8 cellular contexts compared by ENCODE assay signal in the genomic region with DNA sequence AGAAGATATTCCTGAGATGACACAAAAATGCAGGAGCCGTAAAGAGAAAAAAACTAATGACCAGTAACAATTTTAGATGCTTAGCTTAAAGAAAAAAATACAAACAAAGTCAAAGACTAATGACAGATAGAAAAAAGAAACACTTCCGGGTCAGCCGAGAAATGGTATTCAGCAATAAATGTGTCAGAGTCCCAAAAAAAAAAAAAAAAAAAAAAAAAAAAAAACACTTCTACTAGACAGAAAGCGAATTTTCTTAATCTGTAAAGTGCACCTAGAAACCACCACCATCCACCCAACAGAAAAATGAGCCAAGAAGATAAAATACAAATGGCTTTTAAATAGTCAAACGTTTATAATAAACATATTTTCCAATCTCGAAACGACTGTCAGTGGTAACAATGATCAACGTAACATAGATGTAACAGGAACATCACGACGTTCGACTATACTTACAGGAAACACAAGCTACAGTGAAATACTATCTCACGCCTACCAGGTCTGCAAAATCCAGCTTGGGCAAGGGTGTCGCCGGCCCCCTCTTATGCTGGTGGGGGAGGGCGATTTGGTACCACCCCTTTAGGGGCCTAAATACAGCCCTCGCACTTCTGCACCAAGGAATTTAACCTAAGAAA. TPM values are rescaled to one million over a fixed set of nuclear protein-coding genes. Genes with fewer than 3 reads are reported as not detected.
A peak's percentile ranks its signal among the peaks of the same experiment; 100 is the strongest.
DNase-seq lines count a peak whose midpoint lies in the region; ATAC-seq, FAIRE-seq and TF ChIP-seq lines count a peak whose summit lies in the region.

No MANE protein-coding gene starts in this region.

- intact Hi-C loops in stomach (cut with DNase I; ENCODE audit: low total_unique reads), result no loop called here

- H3K36me3 Mint-ChIP-seq in activated T-helper 17 cell treated with anti-CD3 and anti-CD28 coated beads, Interleukin-2, amount 50 U/mL, for 72 hours (ENCODE audit: low read depth), result peaks cover 56% of the 10 kb centered on the region

- no peaks in the 10 kb centered on the region for H3K27me3 Mint-ChIP-seq in activated T-helper 17 cell treated with anti-CD3 and anti-CD28 coated beads, Interleukin-2, amount 50 U/mL, for 72 hours

- no peaks in the 10 kb centered on the region for H3K9me3 ChIP-seq in iPS-15b (ENCODE audit: control insufficient read depth, insufficient read depth, low read length)
- no peaks in the 10 kb centered on the region for H3K9me3 ChIP-seq in stomach

- no peaks in the 10 kb centered on the region for H3K9me3 Mint-ChIP-seq in activated T-helper 17 cell treated with anti-CD3 and anti-CD28 coated beads, Interleukin-2, amount 50 U/mL, for 72 hours

- peaks cover 7% of the 10 kb centered on the region for H3K36me3 ChIP-seq in iPS-15b (ENCODE audit: control insufficient read depth, insufficient read depth, low read length)
- H3K36me3 ChIP-seq in stomach, result peaks cover 0 to 32% (median 18%) of the 10 kb centered on the region in 4 donors

- 3 to 9% (median 8%) methylated on average over 15 to 16 of the region's 16 CpGs for WGBS in stomach, 5 donors

- H3K4me1 Mint-ChIP-seq in activated T-helper 17 cell treated with anti-CD3 and anti-CD28 coated beads, Interleukin-2, amount 50 U/mL, for 72 hours, result peaks cover 6% of the 10 kb centered on the region

- TF ChIP-seq POLR2A in stomach (IDR thresholded peaks at IDR 0.05), result no peak

- DNase-seq in AG09309 (ENCODE audit: low read depth), result no peak
- DNase-seq in HTR-8/SVneo (ENCODE audit: insufficient read length, low spot score), result no peak
- DNase-seq in stomach, result no peak
- DNase-seq in GM03348 (ENCODE audit: low spot score), result no peak
- no peak for DNase-seq in GDM1 (lab: John Stamatoyannopoulos, UW)

- H3K27ac ChIP-seq in stomach, result peak overlapping the region; percentile 45 to 97 (median 96)

- peak; percentile 28 for ATAC-seq in activated T-helper 17 cell treated with anti-CD3 and anti-CD28 coated beads, Interleukin-2, amount 50 U/mL, for 72 hours (replicated peaks)
- ATAC-seq in GM19023 (IDR thresholded peaks at IDR 0.05; ENCODE audit: unreplicated experiment), result no peak

- peak overlapping the region; percentile 98 for H3K4me3 Mint-ChIP-seq in activated T-helper 17 cell treated with anti-CD3 and anti-CD28 coated beads, Interleukin-2, amount 50 U/mL, for 72 hours

- H3K27ac Mint-ChIP-seq in activated T-helper 17 cell treated with anti-CD3 and anti-CD28 coated beads, Interleukin-2, amount 50 U/mL, for 72 hours, result peak overlapping the region; percentile 95

- TF ChIP-seq CTCF in AG09309 (IDR thresholded peaks at IDR 0.05; ENCODE audit: control insufficient read depth, insufficient read depth, low read depth, low read length, missing control alignments), result no peak
- no peak for TF ChIP-seq CTCF in stomach (IDR thresholded peaks at IDR 0.05)

- H3K4me1 ChIP-seq in iPS-15b (ENCODE audit: control insufficient read depth, insufficient read depth, low read length) (no peaks in the 10 kb centered on the region), stomach (peaks cover 52 to 68% (median 65%) of the 10 kb centered on the region in 4 donors)

- TF ChIP-seq EP300 in stomach (IDR thresholded peaks at IDR 0.05), result no peak

- H3K9ac ChIP-seq in iPS-15b (ENCODE audit: low read depth, low read length), result no peak overlapping the region

- H3K4me3 ChIP-seq in AG09309 (ENCODE audit: control insufficient read depth, low read depth, low read length) (peak overlapping the region; percentile 98), iPS-15b (ENCODE audit: low read depth, low read length) (peak overlapping the region; percentile 89), stomach (peak overlapping the region; percentile 82 to 97 (median 89))

- peak; percentile 62 for FAIRE-seq in HTR-8/SVneo (lab: Jason Lieb, UNC)

- no peaks in the 10 kb centered on the region for H3K27me3 ChIP-seq in iPS-15b (ENCODE audit: control insufficient read depth, insufficient read depth, low read length)
- no peaks in the 10 kb centered on the region for H3K27me3 ChIP-seq in stomach

RNA-seq across cellular contexts. Expression of a gene that starts 10.6 kb away (rescaled TPM):
- 100 to 1,000 TPM in 1 of 2 donors, 10 to 100 TPM in 1; 84.4 to 109 TPM for total RNA-seq in activated T-helper 17 cell treated with anti-CD3 and anti-CD28 coated beads, Interleukin-2, amount 50 U/mL, for 72 hours
- total RNA-seq in stomach, result 100 to 1,000 TPM in 1 of 5 donors, 10 to 100 TPM in 4; 25.7 to 177 (median 33.0) TPM
- 10 to 100 TPM; 73.0 to 76.3 (median 75.5) TPM for polyA plus RNA-seq in stomach

RNA-seq across cellular contexts. Expression of a gene that starts 11.3 kb away (rescaled TPM):
- 10 to 100 TPM; 16.3 to 32.9 TPM for total RNA-seq in activated T-helper 17 cell treated with anti-CD3 and anti-CD28 coated beads, Interleukin-2, amount 50 U/mL, for 72 hours
- 10 to 100 TPM in 2 of 5 donors, 1 to 10 TPM in 2, not detected in 1; 3.5 to 31.9 (median 15.8) TPM for total RNA-seq in stomach
- 1 to 10 TPM; 5.0 to 7.6 (median 6.6) TPM for polyA plus RNA-seq in stomach

RNA-seq across cellular contexts. Expression of a gene that starts 26.4 kb away (rescaled TPM):
- total RNA-seq in activated T-helper 17 cell treated with anti-CD3 and anti-CD28 coated beads, Interleukin-2, amount 50 U/mL, for 72 hours, result 10 to 100 TPM; 39.7 to 50.0 TPM
- total RNA-seq in stomach, result 100 to 1,000 TPM in 1 of 5 donors, 10 to 100 TPM in 4; 10.1 to 164 (median 25.7) TPM
- polyA plus RNA-seq in stomach, result 10 to 100 TPM; 10.1 to 15.5 (median 15.2) TPM

RNA-seq across cellular contexts. Expression of a gene that starts 30.5 kb away (rescaled TPM):
- 10 to 100 TPM; 11.6 to 12.2 TPM for total RNA-seq in activated T-helper 17 cell treated with anti-CD3 and anti-CD28 coated beads, Interleukin-2, amount 50 U/mL, for 72 hours
- total RNA-seq in stomach, result 10 to 100 TPM in 3 of 5 donors, 1 to 10 TPM in 2; 4.2 to 75.9 (median 18.3) TPM
- polyA plus RNA-seq in stomach, result 1 to 10 TPM; 5.5 to 6.7 (median 6.0) TPM

RNA-seq across cellular contexts. Expression of a gene that starts 30.5 kb away (rescaled TPM):
- 10 to 100 TPM; 31.7 to 36.4 TPM for total RNA-seq in activated T-helper 17 cell treated with anti-CD3 and anti-CD28 coated beads, Interleukin-2, amount 50 U/mL, for 72 hours
- 10 to 100 TPM; 10.7 to 77.6 (median 17.9) TPM for total RNA-seq in stomach
- polyA plus RNA-seq in stomach, result 10 to 100 TPM in 2 of 3 donors, 1 to 10 TPM in 1; 7.8 to 23.9 (median 19.4) TPM
